Comparison of ENCODE assay signal across 8 cellular contexts in genomic region chr6:130282234-130282995, GRCh38. TPM values are rescaled to one million over a fixed set of nuclear protein-coding genes. Genes with fewer than 3 reads are reported as not detected.
DNase-seq lines count a peak whose midpoint lies in the region; ATAC-seq and TF ChIP-seq lines count a peak whose summit lies in the region.

No MANE protein-coding gene starts in this region.

- no peak for TF ChIP-seq EP300 in SK-N-SH (IDR thresholded peaks at IDR 0.05; ENCODE audit: borderline replicate concordance in 1 of 2, low read depth in 1 of 2, low read length in 1 of 2)

- H3K36me3 Mint-ChIP-seq in CD14-positive monocyte: no peaks in the 10 kb centered on the region

- H3K36me3 ChIP-seq in SK-N-SH (replicated peaks in 1 of 2; ENCODE audit: control insufficient read depth in 1 of 2, insufficient read depth in 2 of 2, low read length in 1 of 2) (peaks cover 0 to 19% of the 10 kb centered on the region in 2 experiments), gastrocnemius medialis (no peaks in the 10 kb centered on the region)

- POLR2A ChIA-PET in SK-N-SH (lab: Yijun Ruan, JAX): no interaction called here

- H3K27me3 ChIP-seq in SK-N-SH (ENCODE audit: insufficient read depth) (no peaks in the 10 kb centered on the region), gastrocnemius medialis (no peaks in the 10 kb centered on the region)

- no peaks in the 10 kb centered on the region for H3K9me3 ChIP-seq in SK-N-SH
- H3K9me3 ChIP-seq in gastrocnemius medialis: no peaks in the 10 kb centered on the region

- H3K4me1 ChIP-seq in SK-N-SH (ENCODE audit: control insufficient read depth in 1 of 2, insufficient read depth in 2 of 2, low read depth in 1 of 2, low read length in 1 of 2) (no peaks in the 10 kb centered on the region), gastrocnemius medialis (no peaks in the 10 kb centered on the region)

- CTCF ChIA-PET in SK-N-SH (lab: Yijun Ruan, JAX): interaction anchor here (0.6 kb wide), 1 partner anchor 233 kb away, joined by 3 read pairs; no protein-coding TSS in a partner anchor

- no peak for TF ChIP-seq POLR2A in gastrocnemius medialis (IDR thresholded peaks at IDR 0.05)

- peak overlapping the region; percentile 15; the same call in 1 of the 2 replicates for H3K9ac ChIP-seq in SK-N-SH

- peaks cover 0 to 3% (median 2%) of the 10 kb centered on the region in 3 donors for H3K27me3 Mint-ChIP-seq in CD14-positive monocyte (ENCODE audit: low read depth in 3 of 3)

- ATAC-seq in HG02678 (IDR thresholded peaks at IDR 0.05; ENCODE audit: unreplicated experiment) (peak; percentile 69), gastrocnemius medialis (no peak)

- 41% methylated on average over 2 of the region's 2 CpGs for WGBS in SK-N-SH (ENCODE audit: low lambda C conversion rate)

- H3K4me3 ChIP-seq in SK-N-SH (ENCODE audit: low read depth in 2 of 2, low read length in 1 of 2): no peak overlapping the region
- H3K4me3 ChIP-seq in gastrocnemius medialis: no peak overlapping the region

- H3K79me2 ChIP-seq in SK-N-SH (ENCODE audit: insufficient read depth): no peaks in the 10 kb centered on the region

- no peak overlapping the region for H3K27ac Mint-ChIP-seq in CD14-positive monocyte

- TF ChIP-seq CTCF in SK-N-SH (IDR thresholded peaks at IDR 0.05): peak; percentile 47
- TF ChIP-seq CTCF in CD14-positive monocyte (IDR thresholded peaks at IDR 0.05): no peak
- TF ChIP-seq CTCF in gastrocnemius medialis (IDR thresholded peaks at IDR 0.05 in 4 of 5, conservative IDR thresholded peaks at IDR 0.05 in 1 of 5): no peak

- H3K27ac ChIP-seq in SK-N-SH (ENCODE audit: low read depth in 2 of 2, low read length in 1 of 2) (no peak overlapping the region), gastrocnemius medialis (no peak overlapping the region)

- H4K20me1 ChIP-seq in SK-N-SH (ENCODE audit: insufficient read depth): no peaks in the 10 kb centered on the region

- in situ Hi-C loops in gastrocnemius medialis (cut with MboI; ENCODE audit: low sequenced_read_pairs in 4 of 4): no loop called here

- intact Hi-C loops in CD14-positive monocyte (cut with micrococcal nuclease) (no loop called here), gastrocnemius medialis (cut with DNase I; ENCODE audit: low total_unique reads) (no loop called here)

- H3K9me3 Mint-ChIP-seq in CD14-positive monocyte: peaks cover 0 to 7% (median 3%) of the 10 kb centered on the region in 7 donors

- no peaks in the 10 kb centered on the region for H3K9me2 ChIP-seq in SK-N-SH

- no peak overlapping the region for H3K4me3 Mint-ChIP-seq in CD14-positive monocyte

- no peak overlapping the region; the same call in 1 of the 2 replicates for H3K4me2 ChIP-seq in SK-N-SH

- H2AFZ ChIP-seq in SK-N-SH (ENCODE audit: low read depth): no peak overlapping the region

- peak; percentile 18 for DNase-seq in SIG-M5 treated with dmso at 0.1 percent for 504 hours (lab: John Stamatoyannopoulos, UW; ENCODE audit: unreplicated experiment)
- DNase-seq in SIG-M5 (lab: John Stamatoyannopoulos, UW): no peak
- DNase-seq in SK-N-SH: peak; percentile 1
- DNase-seq in iPS-NIHi11 (ENCODE audit: low spot score): peak; percentile 31
- no peak for DNase-seq in CD14-positive monocyte (ENCODE audit: low spot score)
- no peak for DNase-seq in gastrocnemius medialis
- DNase-seq in stimulated activated CD4-positive, alpha-beta T cell treated with anti-CD3 and anti-CD28 coated beads, Interleukin-4, amount 100 ng/mL, for 1 hour: no peak

- H3F3A ChIP-seq in SK-N-SH (replicated peaks; ENCODE audit: insufficient read depth): no peaks in the 10 kb centered on the region

- H3K4me1 Mint-ChIP-seq in CD14-positive monocyte: no peaks in the 10 kb centered on the region

- TF ChIP-seq RAD21 in SK-N-SH (IDR thresholded peaks at IDR 0.05; ENCODE audit: low read length): peak; percentile 40

TF ChIP-seq in SK-N-SH, 30 proteins besides CTCF, POLR2A, EP300 and RAD21:
- no peak for TF ChIP-seq USF2 (IDR thresholded peaks at IDR 0.05; ENCODE audit: borderline replicate concordance, low read depth, low read length)
- no peak for TF ChIP-seq MAX (IDR thresholded peaks at IDR 0.05; ENCODE audit: low read depth)
- no peak for TF ChIP-seq YY1 (IDR thresholded peaks at IDR 0.05; ENCODE audit: low read depth)
- TF ChIP-seq MEF2A (IDR thresholded peaks at IDR 0.05; ENCODE audit: borderline replicate concordance, low read depth): no peak
- TF ChIP-seq FOSL2 (IDR thresholded peaks at IDR 0.05; ENCODE audit: borderline replicate concordance, low read depth): no peak
- no peak for TF ChIP-seq SIN3A (IDR thresholded peaks at IDR 0.05; ENCODE audit: borderline replicate concordance, low read depth, low read length)
- no peak for TF ChIP-seq RFX5 (IDR thresholded peaks at IDR 0.05; ENCODE audit: low read length)
- peak; percentile 35 for TF ChIP-seq SMC3 (IDR thresholded peaks at IDR 0.05; ENCODE audit: low read depth, low read length)

RNA-seq across cellular contexts. Expression of gene SAMD3, which starts 59.7 kb away (rescaled TPM):
- 15.8 and 16.0 TPM in 2 replicates for polyA plus RNA-seq in SK-N-SH (2012; rRNA removed)
- 11.5 and 11.8 TPM in 2 replicates for polyA plus RNA-seq in SK-N-SH (2012; cell fraction: cytosol; rRNA removed)
- polyA plus RNA-seq in SK-N-SH (2012; cell fraction: nucleus; rRNA removed): 57.7 and 58.1 TPM in 2 replicates
- polyA plus RNA-seq in CD14-positive monocyte: under 1 TPM; 0.33 to 0.49 TPM
- not detected for total RNA-seq in gastrocnemius medialis

Comparison
In these comparisons a context has a peak if more than half of its experiments do, and no peak if none do; other contexts are left out.
1. DNase-seq: peak in SIG-M5 treated with dmso at 0.1 percent for 504 hours (single experiment), SK-N-SH (single experiment) and iPS-NIHi11 (single experiment); none in SIG-M5 (single experiment), CD14-positive monocyte (single experiment), gastrocnemius medialis (0 of 2) and stimulated activated CD4-positive, alpha-beta T cell treated with anti-CD3 and anti-CD28 coated beads, Interleukin-4, amount 100 ng/mL, for 1 hour (single experiment).
2. RNA of gene SAMD3, which starts 59.7 kb away (polyA plus RNA-seq): 11.5 to 58.1 TPM in SK-N-SH; 0.33 to 0.49 TPM in CD14-positive monocyte; every median in the first group is over 4 times any median in the second.